ENCODE assay signal across 8 cellular contexts in genomic region chr12:107091989-107092641, GRCh38. TPM values are rescaled to one million over a fixed set of nuclear protein-coding genes. Genes with fewer than 3 reads are reported as not detected.
A peak's percentile ranks its signal among the peaks of the same experiment; 100 is the strongest.
DNase-seq lines count a peak whose midpoint lies in the region; ATAC-seq, FAIRE-seq and TF ChIP-seq lines count a peak whose summit lies in the region.

No MANE protein-coding gene starts in this region.

- TF ChIP-seq CTCF in A549 (IDR thresholded peaks at IDR 0.05), result peak; percentile 75
- TF ChIP-seq CTCF in right lobe of liver (IDR thresholded peaks at IDR 0.05), result peak; percentile 69 to 84 (median 75)

- DNase-seq in A549 (ENCODE audit: low read depth in 1 of 2, low spot score in 1 of 2) (peak; percentile 75 to 98), GM03348 (ENCODE audit: low spot score) (peak; percentile 72), NCI-H1417 (lab: John Stamatoyannopoulos, UW) (peak; percentile 78 to 91 (median 81)), SK-N-DZ (ENCODE audit: low spot score) (peak; percentile 94), right lobe of liver (no peak)

- POLR2A ChIA-PET in A549 (lab: Yijun Ruan, JAX), result no interaction called here

- no peak for TF ChIP-seq EP300 in A549 (IDR thresholded peaks at IDR 0.05)

- peak; percentile 58 to 60; a peak in 4 of 5 replicates for TF ChIP-seq RAD21 in A549 (conservative IDR thresholded peaks at IDR 0.05 in 1 of 2, IDR thresholded peaks at IDR 0.05 in 1 of 2)

- ATAC-seq in A549 (peak; percentile 74 to 76), right lobe of liver (peak; percentile 30 to 39 (median 32)), HG02623 (IDR thresholded peaks at IDR 0.05; ENCODE audit: unreplicated experiment) (no peak)

- TF ChIP-seq POLR2A in A549 (IDR thresholded peaks at IDR 0.05; ENCODE audit: low read length) (no peak), right lobe of liver (IDR thresholded peaks at IDR 0.05) (no peak)

- H3K27me3 ChIP-seq in ectodermal cell (ENCODE audit: control insufficient read depth, insufficient read depth, low read length, poor library complexity, severe bottlenecking) (no peaks in the 10 kb centered on the region), right lobe of liver (no peaks in the 10 kb centered on the region)

- 1% methylated on average over 6 of the region's 6 CpGs for WGBS in A549 (ENCODE audit: missing lambda C conversion rate)
- WGBS in ectodermal cell, 2 experiments, result 0 to 1% methylated on average over 6 of the region's 6 CpGs
- WGBS in right lobe of liver (ENCODE audit: insufficient coverage, low coverage, low lambda C conversion rate, missing lambda C conversion rate), result 2% methylated on average over 6 of the region's 6 CpGs

- peak overlapping the region; percentile 74 to 89; a peak in 5 of 6 replicates for H3K27ac ChIP-seq in A549
- no peak overlapping the region for H3K27ac ChIP-seq in ectodermal cell (ENCODE audit: insufficient read depth, low read depth, low read length, poor library complexity, severe bottlenecking)
- peak overlapping the region; percentile 92 to 96 (median 94) for H3K27ac ChIP-seq in right lobe of liver
- peak overlapping the region; percentile 19 for H3K27ac ChIP-seq in temporal lobe (ENCODE audit: low read depth, low read length)

- H3K9me3 ChIP-seq in A549 (0 out of 3 replicates have a peak, but pooled peaks cover 6% of the 10 kb centered on the region), ectodermal cell (ENCODE audit: control insufficient read depth, low read length) (no peaks in the 10 kb centered on the region), right lobe of liver (no peaks in the 10 kb centered on the region)

- intact Hi-C loops in right lobe of liver (cut with DNase I), result no loop called here

- CTCF ChIA-PET in A549 (lab: Yijun Ruan, JAX), result interaction anchor here (0.6 to 7.8 kb wide), 13 partner anchors 9 to 579 kb away, joined by 3 to 69 read pairs (median 3); no protein-coding TSS in a partner anchor

- peak; percentile 94 for FAIRE-seq in A549 (lab: Jason Lieb, UNC)

- peaks cover 17% of the 10 kb centered on the region for H3K4me1 ChIP-seq in A549
- peaks cover 7% of the 10 kb centered on the region for H3K4me1 ChIP-seq in ectodermal cell (ENCODE audit: control insufficient read depth, insufficient read depth, low read length)
- peaks cover 0 to 12% (median 6%) of the 10 kb centered on the region in 4 donors for H3K4me1 ChIP-seq in right lobe of liver

- H3K4me2 ChIP-seq in A549, result peak overlapping the region; percentile 81

- H3K4me3 ChIP-seq in A549 (peak overlapping the region; percentile 73), ectodermal cell (ENCODE audit: insufficient read depth, low read depth, low read length) (peak overlapping the region; percentile 84), right lobe of liver (peak overlapping the region; percentile 76 to 96 (median 87))

- H3K36me3 ChIP-seq in ectodermal cell (ENCODE audit: control insufficient read depth, insufficient read depth, low read length), result no peaks in the 10 kb centered on the region
- no peaks in the 10 kb centered on the region for H3K36me3 ChIP-seq in right lobe of liver

TF ChIP-seq in A549, 52 proteins besides CTCF, POLR2A, EP300 and RAD21:
- TF ChIP-seq PBX3 (IDR thresholded peaks at IDR 0.05), result no peak
- TF ChIP-seq SMC3 (IDR thresholded peaks at IDR 0.05), result peak; percentile 59
- TF ChIP-seq MAX (IDR thresholded peaks at IDR 0.05), result peak; percentile 34; the same call in 1 of the 2 replicates
TF ChIP-seq in A549: peak in this region for 2.

RNA-seq across cellular contexts. Expression of gene CRY1, which starts 1.2 kb away (rescaled TPM):
- polyA plus RNA-seq in A549 (2011; rRNA removed) (17.6 and 26.1 TPM in 2 replicates), A549 (2017; fragmentation: RNase III; extraction: RNeasy Plus Mini Kit Qiagen cat#74134 plus additional on column Dnase treatment) (14.9 to 16.1 TPM (median 15.8 TPM) in 3 replicates)
- 7.5 and 13.2 TPM in 2 replicates for polyA plus RNA-seq in A549 (2012; cell fraction: cytosol; rRNA removed)
- polyA plus RNA-seq in A549 (2012; cell fraction: nucleus; rRNA removed), result 19.7 and 21.9 TPM in 2 replicates
- 9.5 and 10.3 TPM in 2 replicates for polyA minus RNA-seq in A549 (2011; rRNA and poly(A)+ RNA removed)
- polyA plus RNA-seq in SK-N-DZ (2014; cell fraction: cytosol; rRNA removed), result 28.1 and 36.8 TPM in 2 replicates
- 62.0 and 79.8 TPM in 2 replicates for polyA plus RNA-seq in SK-N-DZ (2014; cell fraction: nucleus; rRNA removed)
- polyA plus RNA-seq in ectodermal cell (2013, experiment 1 of 4), result 31.2 TPM
- 29.2 TPM for polyA plus RNA-seq in ectodermal cell (2013, experiment 2 of 4)
- 27.3 TPM for polyA plus RNA-seq in ectodermal cell (2013, experiment 3 of 4)
- 32.6 TPM for polyA plus RNA-seq in ectodermal cell (2013, experiment 4 of 4)
- total RNA-seq in right lobe of liver (10 to 100 TPM in 4 of 6 experiments, 1 to 10 TPM in 2; 7.5 to 12.5 (median 10.6) TPM), temporal lobe (37.9 TPM)

Comparison
In these comparisons a context has a peak if more than half of its experiments do, and no peak if none do; other contexts are left out.
1. DNase-seq: peak in A549 (2 of 2), GM03348 (single experiment), NCI-H1417 (3 of 3) and SK-N-DZ (single experiment); none in right lobe of liver (0 of 3).
2. Peak in every context shown above with its lines, with median percentiles within 50 percentile points of each other: H3K4me3 ChIP-seq.